Comparison of ENCODE assay signal across 16 cellular contexts in the genomic region with DNA sequence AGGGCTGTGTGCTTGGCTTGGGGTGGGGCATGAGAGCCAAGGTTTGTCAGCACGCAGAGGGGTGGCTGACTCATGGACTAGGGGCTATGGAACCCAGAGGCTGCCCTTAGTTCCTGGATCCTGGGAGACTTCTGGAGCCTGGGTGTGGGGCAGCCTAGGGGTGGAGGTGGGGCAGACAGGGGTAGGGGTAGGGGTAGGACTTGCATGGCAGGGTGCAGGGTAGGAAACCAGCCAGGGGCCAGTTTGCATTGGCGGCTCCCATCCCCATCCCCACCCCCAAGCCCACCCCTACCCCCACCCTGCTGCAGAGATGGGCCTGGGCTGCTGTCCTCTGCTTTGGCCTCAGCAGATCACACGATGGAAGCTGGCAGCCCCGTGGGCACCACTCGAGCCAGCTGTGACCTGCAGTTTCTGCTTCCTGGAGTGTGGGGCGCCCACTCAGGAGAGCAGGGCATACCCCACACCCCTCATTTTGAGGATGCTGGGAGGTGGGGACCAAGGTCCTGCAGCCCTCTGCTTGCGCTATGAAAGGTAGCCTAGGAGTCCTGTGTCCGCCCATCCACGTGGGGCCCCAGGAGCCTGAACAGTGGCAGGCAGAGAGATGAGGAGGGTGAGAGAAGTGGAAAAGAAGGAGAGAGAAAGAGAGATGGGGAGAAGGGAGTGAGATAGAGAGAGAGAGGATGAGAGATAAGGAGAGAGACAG. TPM values are rescaled to one million over a fixed set of nuclear protein-coding genes. Genes with fewer than 3 reads are reported as not detected.
"Had no signal": no experiment of that assay in that cellular context is flagged by ENCODE, and none has a peak within 500 bp of the region (broad histone marks: within the 10 kb centered on the region; RNA-seq: fewer than 3 reads in every experiment).

No MANE protein-coding gene starts in this region.

RNA-seq across cellular contexts. Expression of gene TBC1D3H, which starts 2.9 kb away (rescaled TPM):
- total RNA-seq: chondrocyte, colonic mucosa, dermis microvascular lymphatic vessel endothelial cell, esophagus mucosa, esophagus squamous epithelium, gastrocnemius medialis, glomerular endothelial cell, heart right ventricle, kidney epithelial cell, left lung, left ventricle myocardium superior, lower leg skin, lung, mammary epithelial cell, mononuclear cell had no signal
- polyA plus RNA-seq: heart right ventricle, keratinocyte, mammary epithelial cell had no signal
